Comparison of ENCODE assay signal across 9 cellular contexts in the genomic region with DNA sequence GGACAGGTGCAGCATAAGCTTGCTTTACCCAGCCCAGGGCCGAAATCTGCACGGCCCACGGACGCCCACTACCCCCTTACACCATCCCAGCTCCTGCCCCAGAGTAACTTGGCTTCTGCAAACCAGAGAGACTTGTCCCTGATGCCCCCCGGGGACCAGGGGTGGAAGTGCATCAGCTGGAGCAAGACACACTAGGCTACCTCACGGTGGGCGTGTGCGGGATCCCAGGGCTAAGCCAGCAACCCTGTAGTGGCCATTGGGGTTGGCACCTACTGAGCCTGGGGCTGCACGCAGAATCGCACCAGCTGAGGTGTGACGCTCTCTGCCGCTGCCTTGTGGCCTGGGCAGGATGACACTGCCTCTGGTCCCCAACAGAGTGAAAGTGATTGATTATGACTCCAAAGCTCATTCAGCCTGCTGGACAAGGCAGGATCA. TPM values are rescaled to one million over a fixed set of nuclear protein-coding genes. Genes with fewer than 3 reads are reported as not detected.
DNase-seq lines count a peak whose midpoint lies in the region; ATAC-seq and TF ChIP-seq lines count a peak whose summit lies in the region.
"Had no signal": no experiment of that assay in that cellular context is flagged by ENCODE, and none has a peak within 500 bp of the region (broad histone marks: within the 10 kb centered on the region; RNA-seq: fewer than 3 reads in every experiment).

No MANE protein-coding gene starts in this region.

- H3K36me3 ChIP-seq in Panc1 (ENCODE audit: control insufficient read depth, insufficient read depth, low read length) (no peaks in the 10 kb centered on the region), body of pancreas (replicated peaks in 1 of 2; ENCODE audit: insufficient read depth in 1 of 2, low read depth in 2 of 2) (no peaks in the 10 kb centered on the region)
- no peaks in the 10 kb centered on the region for H3K36me3 ChIP-seq in naive thymus-derived CD4-positive, alpha-beta T cell (ENCODE audit: control insufficient read depth in 2 of 3, insufficient read depth in 3 of 3, low read length in 3 of 3)

- in situ Hi-C loops in Panc1 (cut with HindIII; ENCODE audit: low pct_unique_long_range_greater_than_20kb, low sequenced_read_pairs), result no loop called here

- H3K4me3 ChIP-seq in Panc1 (ENCODE audit: low read depth in 2 of 2, low read length in 2 of 2) (no peak overlapping the region), body of pancreas (no peak overlapping the region)
- H3K4me3 ChIP-seq in naive thymus-derived CD4-positive, alpha-beta T cell (ENCODE audit: low read length), result no peak overlapping the region

- H3K36me3 Mint-ChIP-seq in naive thymus-derived CD4-positive, alpha-beta T cell, result no peaks in the 10 kb centered on the region

- POLR2A ChIA-PET in Panc1 (lab: Charles Lee), result no interaction called here
- POLR2A ChIA-PET in naive thymus-derived CD4-positive, alpha-beta T cell (lab: Charles Lee), result interaction anchor here (1.0 kb wide), 1 partner anchor 37 kb away, joined by 3 read pairs; no protein-coding TSS in a partner anchor

- peaks cover 22 to 31% (median 26%) of the 10 kb centered on the region in 5 donors for H3K27me3 Mint-ChIP-seq in naive thymus-derived CD4-positive, alpha-beta T cell

- H3K27ac ChIP-seq in Panc1 (ENCODE audit: low read length), result no peak overlapping the region
- no peak overlapping the region for H3K27ac ChIP-seq in body of pancreas
- no peak overlapping the region for H3K27ac ChIP-seq in naive thymus-derived CD4-positive, alpha-beta T cell (ENCODE audit: low read depth, low read length)

- no peaks in the 10 kb centered on the region for H3K9me3 Mint-ChIP-seq in naive thymus-derived CD4-positive, alpha-beta T cell

- H3K9me3 ChIP-seq in Panc1 (ENCODE audit: control insufficient read depth, insufficient read depth, low read depth, low read length) (no peaks in the 10 kb centered on the region), body of pancreas (no peaks in the 10 kb centered on the region)
- H3K9me3 ChIP-seq in naive thymus-derived CD4-positive, alpha-beta T cell (ENCODE audit: control insufficient read depth in 2 of 3, low read length in 3 of 3), result no peaks in the 10 kb centered on the region

- H3K4me1 ChIP-seq in Panc1 (ENCODE audit: control insufficient read depth, insufficient read depth, low read length) (peaks cover 14% of the 10 kb centered on the region), body of pancreas (peaks cover 20% of the 10 kb centered on the region)
- H3K4me1 ChIP-seq in naive thymus-derived CD4-positive, alpha-beta T cell (ENCODE audit: control insufficient read depth in 2 of 2, insufficient read depth in 2 of 2, low read length in 2 of 2), result peaks cover 0 to 6% of the 10 kb centered on the region in 2 donors

- H3K27me3 ChIP-seq in Panc1 (ENCODE audit: control insufficient read depth, insufficient read depth, low read length) (no peaks in the 10 kb centered on the region), body of pancreas (no peaks in the 10 kb centered on the region)
- no peaks in the 10 kb centered on the region for H3K27me3 ChIP-seq in naive thymus-derived CD4-positive, alpha-beta T cell (ENCODE audit: control insufficient read depth in 2 of 2, insufficient read depth in 2 of 2, low read length in 2 of 2)

- intact Hi-C loops in Panc1 (cut with micrococcal nuclease; ENCODE audit: unreplicated experiment), result no loop called here
- intact Hi-C loops in body of pancreas (cut with DNase I), result no loop called here
- intact Hi-C loops in naive thymus-derived CD4-positive, alpha-beta T cell (cut with micrococcal nuclease), result loop anchor here in 1 of 2 donors (1.0 kb wide), 1 partner anchor 204 kb away; no protein-coding TSS in a partner anchor

- ATAC-seq in Panc1 (peak; percentile 56), body of pancreas (peak; percentile 34), HG03039 (IDR thresholded peaks at IDR 0.05; ENCODE audit: unreplicated experiment) (no peak)
- ATAC-seq in naive thymus-derived CD4-positive, alpha-beta T cell, result peak; percentile 72

- BruUV-seq in Panc1 (replicated peaks; lab: Mats Ljungman, UMichigan), result no TSS peak

- peak; percentile 19 for DNase-seq in NCI-H146 (lab: John Stamatoyannopoulos, UW)
- no peak for DNase-seq in NCI-H146 treated with DMSO at 0.1 percent for 48 hours (lab: John Stamatoyannopoulos, UW; ENCODE audit: unreplicated experiment)
- no peak for DNase-seq in Panc1 (ENCODE audit: low read depth, low spot score)
- peak in 1 of 4 donors; percentile 30 for DNase-seq in body of pancreas
- peak in 6 of 9 donors; percentile 21 to 47 (median 40) for DNase-seq in naive thymus-derived CD4-positive, alpha-beta T cell
- no peak for DNase-seq in NCI-H446 treated with DMSO at 0.1 percent for 48 hours (lab: John Stamatoyannopoulos, UW)
- no peak for DNase-seq in activated CD4-positive, CD25-positive, alpha-beta regulatory T cell (lab: John Stamatoyannopoulos, UW)
- DNase-seq: left cardiac atrium had no signal

- H3K27ac Mint-ChIP-seq in naive thymus-derived CD4-positive, alpha-beta T cell, result no peak overlapping the region

- no peak for TF ChIP-seq POLR2A in body of pancreas (IDR thresholded peaks at IDR 0.05)

- peak overlapping the region in 2 of 10 donors; percentile 21 to 61 for H3K4me3 Mint-ChIP-seq in naive thymus-derived CD4-positive, alpha-beta T cell

- CTCF ChIA-PET in Panc1 (lab: Charles Lee), result no interaction called here
- CTCF ChIA-PET in naive thymus-derived CD4-positive, alpha-beta T cell (lab: Charles Lee), result interaction anchor here (0.8 kb wide), 1 partner anchor 203 kb away, joined by 3 read pairs; no protein-coding TSS in a partner anchor

- peaks cover 4 to 20% (median 7%) of the 10 kb centered on the region in 7 donors for H3K4me1 Mint-ChIP-seq in naive thymus-derived CD4-positive, alpha-beta T cell

- WGBS in body of pancreas, 2 donors, result 67 to 100% methylated on average over 1 to 12 of the region's 12 CpGs

- TF ChIP-seq CTCF in Panc1 (IDR thresholded peaks at IDR 0.05) (no peak; the same call in 1 of the 2 replicates), body of pancreas (IDR thresholded peaks at IDR 0.05) (peak in 2 of 7 experiments; percentile 11 to 17)

RNA-seq across cellular contexts. Expression of gene ZNF79, which starts 6.1 kb away (rescaled TPM):
- total RNA-seq in Panc1 (2021; ENCODE audit: unreplicated experiment) (5.4 TPM), body of pancreas (10 to 100 TPM in 1 of 2 donors, 1 to 10 TPM in 1; 4.7 to 11.5 TPM)
- polyA plus RNA-seq in Panc1 (2012; ENCODE audit: insufficient read length), result 3.5 TPM
- 10 to 100 TPM in 3 of 5 experiments, 1 to 10 TPM in 2; 4.8 to 17.8 (median 13.6) TPM for total RNA-seq in naive thymus-derived CD4-positive, alpha-beta T cell
- polyA plus RNA-seq in naive thymus-derived CD4-positive, alpha-beta T cell, result 10 to 100 TPM in 1 of 2 donors, 1 to 10 TPM in 1; 5.1 to 10.8 TPM

RNA-seq across cellular contexts. Expression of gene SLC2A8, which starts 21.1 kb away (rescaled TPM):
- total RNA-seq in Panc1 (2021; ENCODE audit: unreplicated experiment), result 55.7 TPM
- polyA plus RNA-seq in Panc1 (2012; ENCODE audit: insufficient read length), result 38.1 TPM
- 10 to 100 TPM; 10.9 to 18.2 TPM for total RNA-seq in body of pancreas
- total RNA-seq in naive thymus-derived CD4-positive, alpha-beta T cell, result 1 to 10 TPM in 3 of 5 experiments, under 1 TPM in 2; 0.27 to 4.8 (median 1.3) TPM
- not detected for polyA plus RNA-seq in naive thymus-derived CD4-positive, alpha-beta T cell

RNA-seq across cellular contexts. Expression of gene RPL12, which starts 33.2 kb away (rescaled TPM):
- total RNA-seq in Panc1 (2021; ENCODE audit: unreplicated experiment) (951 TPM), body of pancreas (1,000 to 10,000 TPM in 1 of 2 donors, 100 to 1,000 TPM in 1; 994 to 1,261 TPM)
- 1,315 TPM for polyA plus RNA-seq in Panc1 (2012; ENCODE audit: insufficient read length)
- total RNA-seq in naive thymus-derived CD4-positive, alpha-beta T cell, result 1,000 to 10,000 TPM; 1,005 to 1,932 (median 1,675) TPM
- 1,000 to 10,000 TPM; 1,937 to 1,958 TPM for polyA plus RNA-seq in naive thymus-derived CD4-positive, alpha-beta T cell

RNA-seq across cellular contexts. Expression of gene LRSAM1, which starts 33.3 kb away (rescaled TPM):
- 15.4 TPM for total RNA-seq in Panc1 (2021; ENCODE audit: unreplicated experiment)
- polyA plus RNA-seq in Panc1 (2012; ENCODE audit: insufficient read length), result 21.1 TPM
- total RNA-seq in body of pancreas, result 10 to 100 TPM in 1 of 2 donors, 1 to 10 TPM in 1; 9.6 to 26.0 TPM
- total RNA-seq in naive thymus-derived CD4-positive, alpha-beta T cell, result 10 to 100 TPM; 15.1 to 23.3 (median 19.8) TPM
- polyA plus RNA-seq in naive thymus-derived CD4-positive, alpha-beta T cell, result 1 to 10 TPM; 4.0 to 7.7 TPM

Comparison
In these comparisons a context has a peak if more than half of its experiments do, and no peak if none do; other contexts are left out.
1. DNase-seq: peak in NCI-H146 (single experiment) and naive thymus-derived CD4-positive, alpha-beta T cell (6 of 9); none in NCI-H146 treated with DMSO at 0.1 percent for 48 hours (single experiment), Panc1 (single experiment), NCI-H446 treated with DMSO at 0.1 percent for 48 hours (single experiment) and activated CD4-positive, CD25-positive, alpha-beta regulatory T cell (0 of 4).